In the genomic region with DNA sequence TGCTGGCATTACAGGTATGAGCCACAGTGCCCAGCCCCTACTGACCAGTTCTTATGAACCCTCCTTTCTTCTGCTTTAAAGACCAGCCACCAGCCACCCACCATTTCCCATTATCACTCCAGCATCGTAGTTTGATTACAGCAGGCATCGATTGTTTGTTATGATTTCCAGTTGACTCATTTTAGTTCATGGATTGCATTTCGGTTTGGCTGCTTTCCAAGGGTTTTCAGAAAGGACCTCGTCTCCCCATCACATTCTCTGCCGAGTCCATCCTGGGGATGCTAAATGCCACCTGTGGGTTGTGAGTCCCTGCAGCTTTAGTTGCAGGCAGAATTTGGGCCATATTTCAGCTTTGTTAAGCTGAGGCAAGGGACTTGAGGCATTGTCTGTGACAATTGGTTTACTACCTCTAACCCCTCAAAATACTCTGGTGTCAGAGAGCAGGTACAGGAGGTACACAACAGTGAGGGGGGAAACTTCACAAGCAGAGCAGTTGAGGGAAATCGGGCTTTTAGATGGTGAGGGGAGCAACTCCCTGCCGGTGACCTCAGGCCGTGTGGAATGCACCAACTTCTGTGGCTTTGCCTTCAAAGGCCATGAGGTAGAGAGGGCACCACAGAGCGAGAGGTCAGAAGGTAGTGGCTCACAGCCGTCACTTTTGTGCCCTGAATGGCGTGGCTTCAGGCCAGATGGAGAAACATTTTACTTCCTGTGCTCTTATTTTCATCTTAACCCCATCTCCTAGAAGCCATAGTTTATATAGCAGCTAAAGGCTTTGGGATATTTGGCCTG, we compare ENCODE assay signal across 1 cellular context.
TF ChIP-seq lines count a peak whose summit lies in the region.

No MANE protein-coding gene starts in this region.

TF ChIP-seq in HEK293, 187 proteins besides CTCF, POLR2A, EP300 and RAD21 (continued from another document):
- TF ChIP-seq, protein P1, sequence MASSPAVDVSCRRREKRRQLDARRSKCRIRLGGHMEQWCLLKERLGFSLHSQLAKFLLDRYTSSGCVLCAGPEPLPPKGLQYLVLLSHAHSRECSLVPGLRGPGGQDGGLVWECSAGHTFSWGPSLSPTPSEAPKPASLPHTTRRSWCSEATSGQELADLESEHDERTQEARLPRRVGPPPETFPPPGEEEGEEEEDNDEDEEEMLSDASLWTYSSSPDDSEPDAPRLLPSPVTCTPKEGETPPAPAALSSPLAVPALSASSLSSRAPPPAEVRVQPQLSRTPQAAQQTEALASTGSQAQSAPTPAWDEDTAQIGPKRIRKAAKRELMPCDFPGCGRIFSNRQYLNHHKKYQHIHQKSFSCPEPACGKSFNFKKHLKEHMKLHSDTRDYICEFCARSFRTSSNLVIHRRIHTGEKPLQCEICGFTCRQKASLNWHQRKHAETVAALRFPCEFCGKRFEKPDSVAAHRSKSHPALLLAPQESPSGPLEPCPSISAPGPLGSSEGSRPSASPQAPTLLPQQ (tag by site-specific recombination; IDR thresholded peaks at IDR 0.05): no peak
- no peak for TF ChIP-seq MEIS1 (CRISPR knock-in tag; IDR thresholded peaks at IDR 0.05; ENCODE audit: borderline replicate concordance)
- TF ChIP-seq GLIS1 (tag by site-specific recombination; IDR thresholded peaks at IDR 0.05): no peak
- TF ChIP-seq ZNF214 (tag by site-specific recombination; IDR thresholded peaks at IDR 0.05; ENCODE audit: borderline replicate concordance): no peak
- TF ChIP-seq ZNF248 (tag by site-specific recombination; IDR thresholded peaks at IDR 0.05): no peak
- TF ChIP-seq ZNF561 (tag by site-specific recombination; IDR thresholded peaks at IDR 0.05; ENCODE audit: borderline replicate concordance): no peak
- no peak for TF ChIP-seq ZSCAN30 (tag by site-specific recombination; IDR thresholded peaks at IDR 0.05)
- TF ChIP-seq ZNF658 (tag by site-specific recombination; IDR thresholded peaks at IDR 0.05): no peak
- no peak for TF ChIP-seq ZNF549 (tag by site-specific recombination; IDR thresholded peaks at IDR 0.05)
- TF ChIP-seq ZNF670 (tag by site-specific recombination; IDR thresholded peaks at IDR 0.05; ENCODE audit: low read depth): no peak
- no peak for TF ChIP-seq ZNF529 (tag by site-specific recombination; IDR thresholded peaks at IDR 0.05; ENCODE audit: insufficient replicate concordance)
- TF ChIP-seq ZNF510 (tag by site-specific recombination; IDR thresholded peaks at IDR 0.05; ENCODE audit: insufficient replicate concordance): no peak
- TF ChIP-seq, protein P2, sequence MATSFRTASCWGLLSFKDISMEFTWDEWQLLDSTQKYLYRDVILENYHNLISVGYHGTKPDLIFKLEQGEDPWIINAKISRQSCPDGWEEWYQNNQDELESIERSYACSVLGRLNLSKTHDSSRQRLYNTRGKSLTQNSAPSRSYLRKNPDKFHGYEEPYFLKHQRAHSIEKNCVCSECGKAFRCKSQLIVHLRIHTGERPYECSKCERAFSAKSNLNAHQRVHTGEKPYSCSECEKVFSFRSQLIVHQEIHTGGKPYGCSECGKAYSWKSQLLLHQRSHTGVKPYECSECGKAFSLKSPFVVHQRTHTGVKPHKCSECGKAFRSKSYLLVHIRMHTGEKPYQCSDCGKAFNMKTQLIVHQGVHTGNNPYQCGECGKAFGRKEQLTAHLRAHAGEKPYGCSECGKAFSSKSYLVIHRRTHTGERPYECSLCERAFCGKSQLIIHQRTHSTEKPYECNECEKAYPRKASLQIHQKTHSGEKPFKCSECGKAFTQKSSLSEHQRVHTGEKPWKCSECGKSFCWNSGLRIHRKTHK (tag by site-specific recombination; IDR thresholded peaks at IDR 0.05): no peak
- TF ChIP-seq, protein P3, sequence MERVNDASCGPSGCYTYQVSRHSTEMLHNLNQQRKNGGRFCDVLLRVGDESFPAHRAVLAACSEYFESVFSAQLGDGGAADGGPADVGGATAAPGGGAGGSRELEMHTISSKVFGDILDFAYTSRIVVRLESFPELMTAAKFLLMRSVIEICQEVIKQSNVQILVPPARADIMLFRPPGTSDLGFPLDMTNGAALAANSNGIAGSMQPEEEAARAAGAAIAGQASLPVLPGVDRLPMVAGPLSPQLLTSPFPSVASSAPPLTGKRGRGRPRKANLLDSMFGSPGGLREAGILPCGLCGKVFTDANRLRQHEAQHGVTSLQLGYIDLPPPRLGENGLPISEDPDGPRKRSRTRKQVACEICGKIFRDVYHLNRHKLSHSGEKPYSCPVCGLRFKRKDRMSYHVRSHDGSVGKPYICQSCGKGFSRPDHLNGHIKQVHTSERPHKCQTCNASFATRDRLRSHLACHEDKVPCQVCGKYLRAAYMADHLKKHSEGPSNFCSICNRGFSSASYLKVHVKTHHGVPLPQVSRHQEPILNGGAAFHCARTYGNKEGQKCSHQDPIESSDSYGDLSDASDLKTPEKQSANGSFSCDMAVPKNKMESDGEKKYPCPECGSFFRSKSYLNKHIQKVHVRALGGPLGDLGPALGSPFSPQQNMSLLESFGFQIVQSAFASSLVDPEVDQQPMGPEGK (tag by site-specific recombination; IDR thresholded peaks at IDR 0.05): no peak
